In the genomic region with DNA sequence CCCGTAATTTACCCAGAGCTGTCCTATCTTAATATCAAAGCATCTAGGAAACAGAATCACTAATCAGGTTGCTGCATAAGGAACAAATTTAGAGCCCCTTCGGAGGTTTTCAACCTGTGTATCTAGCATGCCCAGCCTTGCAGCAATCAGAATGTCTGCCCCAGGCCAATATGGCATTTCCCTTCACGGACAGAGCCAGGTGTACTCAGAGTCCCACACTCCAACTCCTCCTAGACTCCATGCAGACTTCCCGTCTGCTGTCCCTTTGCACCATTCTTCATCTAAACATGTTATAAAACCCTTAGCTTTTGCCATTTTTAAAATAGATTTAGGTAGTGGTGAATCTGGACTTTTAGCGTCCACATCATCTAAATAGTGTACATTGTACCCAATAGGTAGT, we compare ENCODE assay signal across 34 cellular contexts.
DNase-seq lines count a peak whose midpoint lies in the region; TF ChIP-seq lines count a peak whose summit lies in the region.
"Had no signal": no experiment of that assay in that cellular context is flagged by ENCODE, and none has a peak within 500 bp of the region (broad histone marks: within the 10 kb centered on the region; RNA-seq: fewer than 3 reads in every experiment).

No MANE protein-coding gene starts in this region.

- no peak for TF ChIP-seq CTCF in nephron progenitor cell (IDR thresholded peaks at IDR 0.05)

- H3K9me3 ChIP-seq in SJCRH30 (replicated peaks), result no peaks in the 10 kb centered on the region
- H3K9me3 ChIP-seq: A549; BE2C; BLaER1; BLaER1 treated with 17β-estradiol and CSF1 and Interleukin-3, amounts not matched to agents 10 nM and 100 nM; Caco-2 had no signal

- peak; percentile 73 for DNase-seq in G401 (ENCODE audit: low spot score)
- DNase-seq in SJCRH30, result peak; percentile 42 to 67
- peak; percentile 69 for DNase-seq in cerebellar cortex (ENCODE audit: low spot score)
- DNase-seq in cerebellum (ENCODE audit: low spot score), result peak; percentile 55
- DNase-seq in DMS53 treated with DMSO at 0.1 percent for 48 hours (lab: John Stamatoyannopoulos, UW; ENCODE audit: unreplicated experiment), result no peak
- no peak for DNase-seq in activated effector memory CD4-positive, alpha-beta T cell treated with Interleukin-2 at 50 U/mL for 16 hours
- no peak for DNase-seq in nephron progenitor cell
- DNase-seq in medulla oblongata (ENCODE audit: extremely low spot score), result no peak
- DNase-seq: 8988T; ACHN; AML-193; BE2C; Caco-2; Calu3; CD4-positive, alpha-beta memory T cell; CD4-positive, alpha-beta T cell; CD4-positive, CD25-positive, alpha-beta regulatory T cell; CD8-positive, alpha-beta memory T cell; CD8-positive, alpha-beta T cell; COR-L47; DMS 273 treated with DMSO at 0.1 percent for 48 hours; DMS153; DMS53; DMS79; DMS79 treated with DMSO at 0.1 percent for 48 hours; DND-41; EL had no signal

- no peaks in the 10 kb centered on the region for H3K36me3 Mint-ChIP-seq in nephron progenitor cell (ENCODE audit: low read depth)
- H3K36me3 Mint-ChIP-seq: CD4-positive, alpha-beta memory T cell; CD8-positive, alpha-beta memory T cell; CD8-positive, alpha-beta T cell had no signal

- no peak overlapping the region for H3K27ac ChIP-seq in SJCRH30
- H3K27ac ChIP-seq: 22Rv1; A549; BLaER1; BLaER1 treated with 17β-estradiol and CSF1 and Interleukin-3, amounts not matched to agents 10 nM and 100 nM; C4-2B had no signal

- no peaks in the 10 kb centered on the region for H3K9me3 Mint-ChIP-seq in nephron progenitor cell
- H3K9me3 Mint-ChIP-seq: CD4-positive, alpha-beta memory T cell; CD4-positive, alpha-beta T cell; CD4-positive, CD25-positive, alpha-beta regulatory T cell; CD8-positive, alpha-beta memory T cell; CD8-positive, alpha-beta T cell had no signal

- no peak overlapping the region for H3K4me3 Mint-ChIP-seq in nephron progenitor cell
- H3K4me3 Mint-ChIP-seq: B cell; CD14-positive monocyte; CD4-positive, alpha-beta memory T cell; CD4-positive, alpha-beta T cell; CD4-positive, CD25-positive, alpha-beta regulatory T cell; CD8-positive, alpha-beta memory T cell; CD8-positive, alpha-beta T cell had no signal

- no peaks in the 10 kb centered on the region; the same call in none of the 2 replicates for H3K4me1 ChIP-seq in SJCRH30
- H3K4me1 ChIP-seq: A549, BE2C, BLaER1, Caco-2 had no signal

- in situ Hi-C loops in G401 (cut with HindIII; ENCODE audit: low sequenced_read_pairs), result no loop called here

- H3K27me3 Mint-ChIP-seq in nephron progenitor cell (ENCODE audit: low read depth, poor library complexity), result no peaks in the 10 kb centered on the region
- H3K27me3 Mint-ChIP-seq: B cell; CD4-positive, alpha-beta memory T cell; CD4-positive, alpha-beta T cell; CD4-positive, CD25-positive, alpha-beta regulatory T cell; CD8-positive, alpha-beta memory T cell had no signal

- no peak overlapping the region for H3K27ac Mint-ChIP-seq in nephron progenitor cell
- H3K27ac Mint-ChIP-seq: B cell; CD14-positive monocyte; CD4-positive, alpha-beta memory T cell; CD4-positive, alpha-beta T cell; CD4-positive, CD25-positive, alpha-beta regulatory T cell; CD8-positive, alpha-beta memory T cell; CD8-positive, alpha-beta T cell had no signal

- H3K4me1 Mint-ChIP-seq in nephron progenitor cell, result peaks cover 8% of the 10 kb centered on the region
- H3K4me1 Mint-ChIP-seq: B cell; CD4-positive, alpha-beta memory T cell; CD4-positive, CD25-positive, alpha-beta regulatory T cell; CD8-positive, alpha-beta memory T cell had no signal

- H3K27me3 ChIP-seq in SJCRH30, result no peaks in the 10 kb centered on the region
- H3K27me3 ChIP-seq: BE2C; BLaER1; BLaER1 treated with 17β-estradiol and CSF1 and Interleukin-3, amounts not matched to agents 10 nM and 100 nM had no signal

- no peaks in the 10 kb centered on the region for H3K36me3 ChIP-seq in SJCRH30
- H3K36me3 ChIP-seq: BE2C, BLaER1 had no signal

- no peak overlapping the region for H3K4me3 ChIP-seq in SJCRH30
- H3K4me3 ChIP-seq: A549; BLaER1; BLaER1 treated with 17β-estradiol and CSF1 and Interleukin-3, amounts not matched to agents 10 nM and 100 nM had no signal

Comparison
In these comparisons a context has a peak if more than half of its experiments do, and no peak if none do; other contexts are left out.
1. DNase-seq: peak in G401 (single experiment), SJCRH30 (2 of 2), cerebellar cortex (single experiment) and cerebellum (single experiment); none in DMS53 treated with DMSO at 0.1 percent for 48 hours (single experiment), activated effector memory CD4-positive, alpha-beta T cell treated with Interleukin-2 at 50 U/mL for 16 hours (single experiment), nephron progenitor cell (single experiment) and medulla oblongata (single experiment).